8 cellular contexts compared by ENCODE assay signal in genomic region chr6:32152414-32153251, GRCh38. TPM values are rescaled to one million over a fixed set of nuclear protein-coding genes. Genes with fewer than 3 reads are reported as not detected.
A peak's percentile ranks its signal among the peaks of the same experiment; 100 is the strongest.
DNase-seq lines count a peak whose midpoint lies in the region; ATAC-seq, FAIRE-seq and TF ChIP-seq lines count a peak whose summit lies in the region.

No MANE protein-coding gene starts in this region.

- no peak overlapping the region for H2AK5ac ChIP-seq in trophoblast cell (ENCODE audit: low read length)

- H3K9me3 ChIP-seq in ES-I3 (ENCODE audit: control insufficient read depth, insufficient read depth, low read length) (no peaks in the 10 kb centered on the region), trophoblast cell (ENCODE audit: insufficient read depth, low read depth, low read length) (peaks cover 3% of the 10 kb centered on the region), pancreas (no peaks in the 10 kb centered on the region)

- H2BK5ac ChIP-seq in trophoblast cell (ENCODE audit: low read depth, low read length, poor library complexity): peak overlapping the region; percentile 50

- H3K4ac ChIP-seq in trophoblast cell (ENCODE audit: low read depth, low read length): no peak overlapping the region

- H3K4me3 ChIP-seq in WI38 (ENCODE audit: low read depth, low read length) (peak overlapping the region; percentile 73), trophoblast cell (ENCODE audit: low read depth, low read length) (peak overlapping the region; percentile 27), pancreas (peak overlapping the region in 2 of 4 donors; percentile 70 to 79)

- no CpG with 5 or more reads among the region's 24 CpGs for WGBS in trophoblast cell (ENCODE audit: extremely low coverage, insufficient coverage, insufficient read length)
- 59 to 62% methylated on average over 24 of the region's 24 CpGs for WGBS in pancreas, 2 donors

- H3K27ac ChIP-seq in trophoblast cell (ENCODE audit: low read depth, low read length) (peak overlapping the region; percentile 37), pancreas (peak overlapping the region in 2 of 4 donors; percentile 69 to 76)

- H4K12ac ChIP-seq in trophoblast cell (ENCODE audit: low read depth, low read length): peak overlapping the region; percentile 91

- no peak overlapping the region for H3K23ac ChIP-seq in trophoblast cell (ENCODE audit: low read length)

- TF ChIP-seq CTCF in WI38 (IDR thresholded peaks at IDR 0.05; ENCODE audit: low read depth, low read length) (no peak), pancreas (IDR thresholded peaks at IDR 0.05) (no peak)

- peak overlapping the region; percentile 81 for H4K8ac ChIP-seq in trophoblast cell (ENCODE audit: low read depth, low read length)

- H3K79me1 ChIP-seq in trophoblast cell (ENCODE audit: low read length): peaks cover 19% of the 10 kb centered on the region

- peak overlapping the region; percentile 84 for H2BK120ac ChIP-seq in trophoblast cell (ENCODE audit: insufficient read depth, low read length, poor library complexity)

- H3K27me3 ChIP-seq in trophoblast cell (ENCODE audit: insufficient read depth, low read length) (peaks cover 20% of the 10 kb centered on the region), pancreas (no peaks in the 10 kb centered on the region)

- peaks cover 14% of the 10 kb centered on the region for H3K79me2 ChIP-seq in trophoblast cell (ENCODE audit: control insufficient read depth, insufficient read depth, low read length, poor library complexity)

- H3K18ac ChIP-seq in trophoblast cell (ENCODE audit: low read length): peak overlapping the region; percentile 86

- H2BK12ac ChIP-seq in trophoblast cell (ENCODE audit: low read length): peak overlapping the region; percentile 38

- H3K4me1 ChIP-seq in ES-I3 (ENCODE audit: insufficient read depth, low read length) (peaks cover 15% of the 10 kb centered on the region; the same call in 1 of the 2 replicates), trophoblast cell (ENCODE audit: control insufficient read depth in 1 of 2, insufficient read depth in 2 of 2, low read length in 2 of 2) (peaks cover 10 to 13% of the 10 kb centered on the region in 2 experiments), pancreas (peaks cover 0 to 5% (median 4%) of the 10 kb centered on the region in 3 donors)

- DNase-seq in foreskin melanocyte: peak; percentile 18
- DNase-seq in trophoblast cell: peak in 1 of 2 donors; percentile 37
- no peak for DNase-seq in pancreas
- no peak for DNase-seq in activated CD4-positive, alpha-beta T cell treated with anti-CD3 and anti-CD28 coated beads for 48 hours

- ATAC-seq in activated CD4-positive, CD25-positive, alpha-beta regulatory T cell treated with anti-CD3 and anti-CD28 coated beads, Interleukin-2, amount 50 U/mL, for 24 hours: no peak
- ATAC-seq in pancreas (no peak), GM18907 (IDR thresholded peaks at IDR 0.05; ENCODE audit: unreplicated experiment) (no peak)

- peak overlapping the region; percentile 71 for H2AFZ ChIP-seq in trophoblast cell (ENCODE audit: insufficient read depth, low read length, poor library complexity)

- peak overlapping the region; percentile 86 for H3K9ac ChIP-seq in ES-I3 (ENCODE audit: low read depth, low read length)
- H3K9ac ChIP-seq in trophoblast cell (ENCODE audit: low read length): peak overlapping the region; percentile 43

- peak overlapping the region; percentile 96 for H3K4me2 ChIP-seq in trophoblast cell (ENCODE audit: low read length)

- intact Hi-C loops in pancreas (cut with DNase I): no loop called here

- H3K36me3 ChIP-seq in ES-I3 (ENCODE audit: insufficient read depth, low read length): peaks cover 4% of the 10 kb centered on the region; the same call in 1 of the 2 replicates
- H3K36me3 ChIP-seq in trophoblast cell (ENCODE audit: control insufficient read depth in 1 of 2, insufficient read depth in 2 of 2, low read length in 2 of 2): peaks cover 15 to 17% of the 10 kb centered on the region in 2 experiments
- no peaks in the 10 kb centered on the region for H3K36me3 ChIP-seq in pancreas

- H4K91ac ChIP-seq in trophoblast cell (ENCODE audit: low read depth, low read length): peak overlapping the region; percentile 84

- peak overlapping the region; percentile 87 for H3K14ac ChIP-seq in trophoblast cell (ENCODE audit: low read length)

- no peak for FAIRE-seq in pancreas (lab: Jason Lieb, UNC)

RNA-seq across cellular contexts. Expression of gene PRRT1, which starts 0.9 kb away (rescaled TPM):
- polyA plus RNA-seq in trophoblast cell (2013): 1.1 and 1.2 TPM in 2 replicates
- total RNA-seq in pancreas: under 1 TPM; 0.08 to 0.69 (median 0.37) TPM
- 1 to 10 TPM; 3.3 to 5.8 TPM for polyA plus RNA-seq in pancreas

RNA-seq across cellular contexts. Expression of gene PPT2, which starts 1.3 kb away (rescaled TPM):
- polyA plus RNA-seq in trophoblast cell (2013): 39.7 and 44.5 TPM in 2 replicates
- 10 to 100 TPM in 1 of 6 donors, 1 to 10 TPM in 5; 5.6 to 13.9 (median 8.0) TPM for total RNA-seq in pancreas
- 10 to 100 TPM in 1 of 2 donors, 1 to 10 TPM in 1; 9.2 to 12.2 TPM for polyA plus RNA-seq in pancreas

RNA-seq across cellular contexts. Expression of gene EGFL8, which starts 11.8 kb away (rescaled TPM):
- polyA plus RNA-seq in trophoblast cell (2013): 21.6 and 24.5 TPM in 2 replicates
- 10 to 100 TPM in 1 of 6 donors, 1 to 10 TPM in 5; 2.2 to 10.8 (median 5.4) TPM for total RNA-seq in pancreas
- polyA plus RNA-seq in pancreas: 10 to 100 TPM; 23.1 to 46.8 TPM

RNA-seq across cellular contexts. Expression of gene FKBPL, which starts 22.5 kb away (rescaled TPM):
- 9.9 and 10.1 TPM in 2 replicates for polyA plus RNA-seq in trophoblast cell (2013)
- 1 to 10 TPM; 2.0 to 4.7 (median 3.3) TPM for total RNA-seq in pancreas
- 1 to 10 TPM; 5.0 to 5.9 TPM for polyA plus RNA-seq in pancreas

RNA-seq across cellular contexts. Expression of gene AGPAT1, which starts 23.3 kb away (rescaled TPM):
- 67.1 and 67.2 TPM in 2 replicates for polyA plus RNA-seq in trophoblast cell (2013)
- total RNA-seq in pancreas: 10 to 100 TPM; 10.1 to 28.1 (median 15.7) TPM
- polyA plus RNA-seq in pancreas: 10 to 100 TPM; 19.6 to 24.5 TPM
